14 cellular contexts compared by ENCODE assay signal in genomic region chr18:7084766-7085080, GRCh38. TPM values are rescaled to one million over a fixed set of nuclear protein-coding genes. Genes with fewer than 3 reads are reported as not detected.
A peak's percentile ranks its signal among the peaks of the same experiment; 100 is the strongest.
DNase-seq lines count a peak whose midpoint lies in the region; ATAC-seq and TF ChIP-seq lines count a peak whose summit lies in the region.
"Had no signal": no experiment of that assay in that cellular context is flagged by ENCODE, and none has a peak within 500 bp of the region (broad histone marks: within the 10 kb centered on the region; RNA-seq: fewer than 3 reads in every experiment).

No MANE protein-coding gene starts in this region.

- peaks cover 16% of the 10 kb centered on the region for H3K4me1 ChIP-seq in adipocyte (ENCODE audit: control insufficient read depth, insufficient read depth, low read length)
- H3K4me1 ChIP-seq in rectal smooth muscle tissue (ENCODE audit: control insufficient read depth, insufficient read depth, low read length): peaks cover 5% of the 10 kb centered on the region
- no peaks in the 10 kb centered on the region for H3K4me1 ChIP-seq in right lobe of liver
- no peaks in the 10 kb centered on the region for H3K4me1 ChIP-seq in mucosa of descending colon (ENCODE audit: low read depth)

- peak overlapping the region; percentile 63 for H3K4me3 ChIP-seq in adipocyte (ENCODE audit: low read length)
- H3K4me3 ChIP-seq in fibroblast of the aortic adventitia (ENCODE audit: low read depth, low read length): no peak overlapping the region
- no peak overlapping the region for H3K4me3 ChIP-seq in rectal smooth muscle tissue (ENCODE audit: low read length)
- no peak overlapping the region for H3K4me3 ChIP-seq in right lobe of liver
- no peak overlapping the region for H3K4me3 ChIP-seq in mucosa of descending colon

- H3K27ac ChIP-seq in rectal smooth muscle tissue (ENCODE audit: low read depth, low read length) (peak overlapping the region; percentile 14), right lobe of liver (no peak overlapping the region)

- TF ChIP-seq CTCF in AG09319 (IDR thresholded peaks at IDR 0.05; ENCODE audit: low read depth, low read length) (no peak), fibroblast of the aortic adventitia (IDR thresholded peaks at IDR 0.05; ENCODE audit: insufficient read depth, low read length) (no peak), right lobe of liver (IDR thresholded peaks at IDR 0.05) (no peak), mucosa of descending colon (IDR thresholded peaks at IDR 0.05) (no peak)

- ATAC-seq in right lobe of liver: no peak
- no peak for ATAC-seq in GM21515 (IDR thresholded peaks at IDR 0.05; ENCODE audit: unreplicated experiment)
- ATAC-seq in GM18517 (IDR thresholded peaks at IDR 0.05; ENCODE audit: unreplicated experiment): no peak
- no peak for ATAC-seq in mucosa of descending colon

- H3K27me3 ChIP-seq in adipocyte (replicated peaks; ENCODE audit: control insufficient read depth, insufficient read depth, low read length) (peaks cover under 1% of the 10 kb centered on the region), rectal smooth muscle tissue (ENCODE audit: control insufficient read depth, insufficient read depth, low read length) (no peaks in the 10 kb centered on the region), right lobe of liver (no peaks in the 10 kb centered on the region)

- H3K9ac ChIP-seq in adipocyte (ENCODE audit: low read length): peak overlapping the region; percentile 75
- H3K9ac ChIP-seq in rectal smooth muscle tissue (ENCODE audit: low read length): no peak overlapping the region

- intact Hi-C loops in right lobe of liver (cut with DNase I) (no loop called here), mucosa of descending colon (cut with DNase I, micrococcal nuclease) (no loop called here)

- H3K36me3 ChIP-seq in adipocyte (ENCODE audit: control insufficient read depth, insufficient read depth, low read length, severe bottlenecking) (no peaks in the 10 kb centered on the region), rectal smooth muscle tissue (ENCODE audit: control insufficient read depth, insufficient read depth, low read length) (no peaks in the 10 kb centered on the region), right lobe of liver (no peaks in the 10 kb centered on the region), mucosa of descending colon (ENCODE audit: low read depth) (no peaks in the 10 kb centered on the region)

- peak; percentile 35 for DNase-seq in AG09319 (ENCODE audit: extremely low read depth, low read depth)
- peak; percentile 90 for DNase-seq in adipocyte (ENCODE audit: low read depth)
- peak; percentile 70 for DNase-seq in fibroblast of the aortic adventitia (ENCODE audit: low read depth)
- DNase-seq in right lobe of liver: no peak
- no peak for DNase-seq in mucosa of descending colon
- DNase-seq: activated T-cell treated with anti-CD3 and anti-CD28 coated beads, Interleukin-2, amount 50 U/mL, for 48 hours; C1 segment of cervical spinal cord; dermis blood vessel endothelial cell; NCI-H510A treated with DMSO at 0.1 percent for 48 hours; posterior cingulate gyrus; Right ventricle myocardium superior had no signal

- no peak for TF ChIP-seq POLR2A in right lobe of liver (IDR thresholded peaks at IDR 0.05)

- no peaks in the 10 kb centered on the region for H3K9me3 ChIP-seq in adipocyte (ENCODE audit: control insufficient read depth, low read length)
- H3K9me3 ChIP-seq in right lobe of liver: no peaks in the 10 kb centered on the region
- H3K9me3 ChIP-seq in mucosa of descending colon: no peaks in the 10 kb centered on the region

RNA-seq across cellular contexts. Expression of gene LAMA1, which starts 32.9 kb away (rescaled TPM):
- total RNA-seq in fibroblast of the aortic adventitia (ENCODE audit: low replicate concordance): 3.5 and 30.1 TPM in 2 replicates
- under 1 TPM; 0.06 to 0.56 (median 0.29) TPM for total RNA-seq in right lobe of liver
- 10 to 100 TPM in 1 of 3 donors, 1 to 10 TPM in 2; 2.7 to 20.8 (median 6.1) TPM for total RNA-seq in mucosa of descending colon

Comparison
In these comparisons a context has a peak if more than half of its experiments do, and no peak if none do; other contexts are left out.
1. DNase-seq: peak in AG09319 (single experiment), adipocyte (single experiment) and fibroblast of the aortic adventitia (single experiment); none in right lobe of liver (0 of 3) and mucosa of descending colon (0 of 3).